ENCODE assay signal across 13 cellular contexts in genomic region chr3:110568246-110568645, GRCh38.
DNase-seq lines count a peak whose midpoint lies in the region; ATAC-seq, FAIRE-seq and TF ChIP-seq lines count a peak whose summit lies in the region.
"Had no signal": no experiment of that assay in that cellular context is flagged by ENCODE, and none has a peak within 500 bp of the region (broad histone marks: within the 10 kb centered on the region; RNA-seq: fewer than 3 reads in every experiment).

No MANE protein-coding gene starts in this region.

- no peak overlapping the region for H3K4me3 Mint-ChIP-seq in MCF 10A (ENCODE audit: unreplicated experiment)
- H3K4me3 Mint-ChIP-seq in activated CD8-positive, alpha-beta T cell treated with anti-CD3 and anti-CD28 coated beads, Interleukin-2, amount 10 ng/mL, durations not matched to agents 7 days and 5 days, result no peak overlapping the region
- H3K4me3 Mint-ChIP-seq: activated naive CD8-positive, alpha-beta T cell treated with anti-CD3 and anti-CD28 coated beads, Interleukin-2, amount 10 ng/mL, durations not matched to agents 7 days and 5 days; B cell; T-helper 1 cell treated with Interleukin-12 subunit alpha and Interleukin-12 subunit beta and Interleukin-4 antibody, amounts not matched to agents 30 μg/mL and 1 μg/mL, for 36 hours had no signal

- no peaks in the 10 kb centered on the region for H3K23me2 ChIP-seq in H1 (ENCODE audit: low read depth, low read length)

- no peak for FAIRE-seq in H1 (lab: Jason Lieb, UNC)

- H2BK12ac ChIP-seq in H1 (ENCODE audit: low read depth, low read length), result no peak overlapping the region

- no peak overlapping the region for H4K91ac ChIP-seq in H1 (replicated peaks; ENCODE audit: insufficient read length, low read length)

- H3K18ac ChIP-seq in H1 (ENCODE audit: extremely low read depth, low read length), result no peak overlapping the region

- no peak overlapping the region for H2BK20ac ChIP-seq in H1 (ENCODE audit: low read length)

- H3K27ac Mint-ChIP-seq in MCF 10A (ENCODE audit: low read depth, unreplicated experiment), result peak overlapping the region; percentile 39
- no peak overlapping the region for H3K27ac Mint-ChIP-seq in activated CD8-positive, alpha-beta T cell treated with anti-CD3 and anti-CD28 coated beads, Interleukin-2, amount 10 ng/mL, durations not matched to agents 7 days and 5 days
- H3K27ac Mint-ChIP-seq: activated naive CD8-positive, alpha-beta T cell treated with anti-CD3 and anti-CD28 coated beads, Interleukin-2, amount 10 ng/mL, durations not matched to agents 7 days and 5 days; B cell; T-helper 1 cell treated with Interleukin-12 subunit alpha and Interleukin-12 subunit beta and Interleukin-4 antibody, amounts not matched to agents 30 μg/mL and 1 μg/mL, for 36 hours had no signal

- ATAC-seq in HG03520 (IDR thresholded peaks at IDR 0.05; ENCODE audit: unreplicated experiment), result peak; percentile 71
- no peak for ATAC-seq in activated CD8-positive, alpha-beta T cell treated with anti-CD3 and anti-CD28 coated beads, Interleukin-2, amount 10 ng/mL, durations not matched to agents 7 days and 5 days
- ATAC-seq: stimulated activated naive CD8-positive, alpha-beta T cell treated with anti-CD3 and anti-CD28 coated beads, Interleukin-15, Interleukin-2, amounts not matched to agents 100 U/mL and 50 U/mL, for 24 hours had no signal

- no peaks in the 10 kb centered on the region for H4K20me1 ChIP-seq in H1 (replicated peaks in 1 of 2; ENCODE audit: control insufficient read depth in 1 of 2, insufficient read depth in 2 of 2, low read length in 2 of 2)

- no peak overlapping the region for H3K4ac ChIP-seq in H1 (replicated peaks; ENCODE audit: insufficient read length, low read depth, low read length)

- CTCF ChIA-PET in MCF 10A (lab: Yijun Ruan, JAX), result no interaction called here
- CTCF ChIA-PET in H1 (lab: Charles Lee; ENCODE audit: partially characterized antibody), result interaction anchor here (0.6 kb wide), 1 partner anchor 105 kb away, joined by 3 read pairs; no protein-coding TSS in a partner anchor
- CTCF ChIA-PET in activated CD8-positive, alpha-beta T cell treated with anti-CD3 and anti-CD28 coated beads, Interleukin-2, amount 10 ng/mL, durations not matched to agents 7 days and 5 days (lab: Charles Lee), result no interaction called here

- intact Hi-C loops in MCF 10A (cut with micrococcal nuclease), result no loop called here
- intact Hi-C loops in breast epithelium (cut with DNase I; ENCODE audit: low total_unique reads), result no loop called here

- no peaks in the 10 kb centered on the region for H3K27me3 ChIP-seq in breast epithelium
- no peaks in the 10 kb centered on the region for H3K27me3 ChIP-seq in H1 (replicated peaks in 1 of 4; ENCODE audit: control insufficient read depth in 3 of 4, extremely low read depth in 1 of 4, insufficient read depth in 3 of 4, low read length in 3 of 4)

- peaks cover 12% of the 10 kb centered on the region for H3K4me1 Mint-ChIP-seq in MCF 10A (ENCODE audit: insufficient read depth, unreplicated experiment)
- no peaks in the 10 kb centered on the region for H3K4me1 Mint-ChIP-seq in activated CD8-positive, alpha-beta T cell treated with anti-CD3 and anti-CD28 coated beads, Interleukin-2, amount 10 ng/mL, durations not matched to agents 7 days and 5 days (ENCODE audit: low read depth)
- H3K4me1 Mint-ChIP-seq: activated naive CD8-positive, alpha-beta T cell treated with anti-CD3 and anti-CD28 coated beads, Interleukin-2, amount 10 ng/mL, durations not matched to agents 7 days and 5 days; B cell had no signal

- TF ChIP-seq RAD21 in H1 (IDR thresholded peaks at IDR 0.05 in 1 of 2, conservative IDR thresholded peaks at IDR 0.05 in 1 of 2; ENCODE audit: low read depth in 2 of 2, low read length in 2 of 2), result no peak

- WGBS in H1 (ENCODE audit: extremely low coverage in 1 of 2, insufficient coverage in 1 of 2, insufficient read length in 1 of 2, insufficient replicate concordance in 2 of 2, low coverage in 1 of 2, low lambda C conversion rate in 2 of 2, missing lambda C conversion rate in 1 of 2), 2 experiments, result 80% methylated on average over 2 of the region's 2 CpGs; no CpG with 5 or more reads in 1 of the 2 experiments

- no peak overlapping the region for H2BK15ac ChIP-seq in H1 (ENCODE audit: low read length)

- no peaks in the 10 kb centered on the region for H3K36me3 Mint-ChIP-seq in MCF 10A (ENCODE audit: insufficient read depth, unreplicated experiment)
- no peaks in the 10 kb centered on the region for H3K36me3 Mint-ChIP-seq in activated CD8-positive, alpha-beta T cell treated with anti-CD3 and anti-CD28 coated beads, Interleukin-2, amount 10 ng/mL, durations not matched to agents 7 days and 5 days (ENCODE audit: low read depth)
- H3K36me3 Mint-ChIP-seq: activated naive CD8-positive, alpha-beta T cell treated with anti-CD3 and anti-CD28 coated beads, Interleukin-2, amount 10 ng/mL, durations not matched to agents 7 days and 5 days had no signal

- no peak overlapping the region for H2AK5ac ChIP-seq in H1 (ENCODE audit: low read depth, low read length)

- no peak overlapping the region for H3K27ac ChIP-seq in breast epithelium
- H3K27ac ChIP-seq in H1 (ENCODE audit: low read depth, low read length), result no peak overlapping the region

- DNase-seq in MCF 10A (ENCODE audit: unreplicated experiment) (peak; percentile 77), breast epithelium (ENCODE audit: low spot score in 2 of 2) (no peak), H1 (ENCODE audit: low read depth in 1 of 2, low spot score in 2 of 2) (no peak), NCI-H1930 (lab: John Stamatoyannopoulos, UW) (no peak), HUDEP-2 (lab: John Stamatoyannopoulos, UW; ENCODE audit: unreplicated experiment in 76 of 76) (no peak)
- no peak for DNase-seq in central memory CD4-positive, alpha-beta T cell
- no peak for DNase-seq in activated CD8-positive, alpha-beta T cell treated with anti-CD3 and anti-CD28 coated beads, Interleukin-2, amount 10 ng/mL, durations not matched to agents 7 days and 5 days
- DNase-seq: activated naive CD8-positive, alpha-beta T cell treated with anti-CD3 and anti-CD28 coated beads, Interleukin-2, amount 10 ng/mL, durations not matched to agents 7 days and 5 days; NCI-H1092; stimulated activated naive CD8-positive, alpha-beta T cell treated with anti-CD3 and anti-CD28 coated beads, Interleukin-15, Interleukin-2, amounts not matched to agents 100 U/mL and 50 U/mL, for 24 hours had no signal

- no peak overlapping the region for H3K9ac ChIP-seq in H1 (replicated peaks in 1 of 4; ENCODE audit: extremely low read depth in 1 of 4, low read depth in 3 of 4, low read length in 3 of 4)

- H3K79me2 ChIP-seq in H1 (ENCODE audit: control insufficient read depth in 1 of 2, insufficient read depth in 2 of 2, low read length in 2 of 2), result no peaks in the 10 kb centered on the region

- H3K79me1 ChIP-seq in H1 (ENCODE audit: low read depth, low read length), result no peaks in the 10 kb centered on the region

- H3K9me3 ChIP-seq in breast epithelium, result no peaks in the 10 kb centered on the region
- H3K9me3 ChIP-seq in H1 (ENCODE audit: insufficient read depth in 2 of 2, low read depth in 1 of 2, low read length in 1 of 2), result peaks cover 0 to 3% of the 10 kb centered on the region in 2 experiments; a peak in 2 of 4 replicates

- H2BK5ac ChIP-seq in H1 (ENCODE audit: low read depth, low read length), result no peak overlapping the region

- no peak overlapping the region for H3K14ac ChIP-seq in H1 (ENCODE audit: insufficient read length)

- POLR2A ChIA-PET in MCF 10A (lab: Yijun Ruan, JAX) (no interaction called here), H1 (lab: Charles Lee; ENCODE audit: partially characterized antibody) (no interaction called here)
- POLR2A ChIA-PET in activated CD8-positive, alpha-beta T cell treated with anti-CD3 and anti-CD28 coated beads, Interleukin-2, amount 10 ng/mL, durations not matched to agents 7 days and 5 days (lab: Charles Lee), result no interaction called here

- TF ChIP-seq POLR2A in breast epithelium (IDR thresholded peaks at IDR 0.05) (no peak), H1 (IDR thresholded peaks at IDR 0.05; ENCODE audit: control extremely low read depth in 1 of 2, low read depth in 2 of 2, low read length in 2 of 2) (no peak)

- H2AFZ ChIP-seq in H1 (ENCODE audit: low read length), result peak overlapping the region; percentile 64; the same call in 1 of the 2 replicates

- BruUV-seq in MCF 10A (replicated peaks; lab: Mats Ljungman, UMichigan), result no TSS peak

- no peaks in the 10 kb centered on the region for H3K27me3 Mint-ChIP-seq in MCF 10A (ENCODE audit: insufficient read depth, unreplicated experiment)
- no peaks in the 10 kb centered on the region for H3K27me3 Mint-ChIP-seq in activated CD8-positive, alpha-beta T cell treated with anti-CD3 and anti-CD28 coated beads, Interleukin-2, amount 10 ng/mL, durations not matched to agents 7 days and 5 days (ENCODE audit: low read depth)
- H3K27me3 Mint-ChIP-seq: B cell had no signal

- no peak overlapping the region for H2BK120ac ChIP-seq in H1 (replicated peaks; ENCODE audit: low read depth, low read length)

- no peak for TF ChIP-seq CTCF in MCF 10A (IDR thresholded peaks at IDR 0.05; ENCODE audit: unreplicated experiment)
- TF ChIP-seq CTCF in breast epithelium (IDR thresholded peaks at IDR 0.05), result no peak
- TF ChIP-seq CTCF in H1 (IDR thresholded peaks at IDR 0.05; ENCODE audit: control extremely low read depth in 1 of 3, insufficient read depth in 1 of 3, low read depth in 1 of 3, low read length in 3 of 3), result no peak

- H4K8ac ChIP-seq in H1 (ENCODE audit: extremely low read depth, insufficient read depth, low read length), result no peak overlapping the region

- no peak overlapping the region for H3K23ac ChIP-seq in H1 (ENCODE audit: insufficient read length)

- H3K4me3 ChIP-seq in breast epithelium, result no peak overlapping the region
- H3K4me3 ChIP-seq in H1 (ENCODE audit: extremely low read depth in 1 of 4, insufficient read depth in 2 of 4, low read depth in 3 of 4, low read length in 4 of 4), result no peak overlapping the region

- no peak for TF ChIP-seq EP300 in H1 (IDR thresholded peaks at IDR 0.05; ENCODE audit: borderline replicate concordance in 1 of 2, low read depth in 2 of 2, low read length in 2 of 2)

- no peak overlapping the region for H4K5ac ChIP-seq in H1 (ENCODE audit: insufficient read length, low read depth, low read length)

- H3K56ac ChIP-seq in H1 (replicated peaks; ENCODE audit: insufficient read length, low read depth, low read length), result no peak overlapping the region

- no peak overlapping the region for H3K4me2 ChIP-seq in H1 (ENCODE audit: insufficient read depth in 1 of 2, low read depth in 2 of 2, low read length in 2 of 2)

- H3K9me3 Mint-ChIP-seq in MCF 10A (ENCODE audit: unreplicated experiment), result no peaks in the 10 kb centered on the region
- H3K9me3 Mint-ChIP-seq in activated CD8-positive, alpha-beta T cell treated with anti-CD3 and anti-CD28 coated beads, Interleukin-2, amount 10 ng/mL, durations not matched to agents 7 days and 5 days (ENCODE audit: insufficient read depth), result no peaks in the 10 kb centered on the region
- H3K9me3 Mint-ChIP-seq: activated naive CD8-positive, alpha-beta T cell treated with anti-CD3 and anti-CD28 coated beads, Interleukin-2, amount 10 ng/mL, durations not matched to agents 7 days and 5 days; T-helper 1 cell treated with Interleukin-12 subunit alpha and Interleukin-12 subunit beta and Interleukin-4 antibody, amounts not matched to agents 30 μg/mL and 1 μg/mL, for 36 hours had no signal

- no peaks in the 10 kb centered on the region for H3K4me1 ChIP-seq in breast epithelium
- H3K4me1 ChIP-seq in H1 (replicated peaks in 1 of 4; ENCODE audit: control insufficient read depth in 3 of 4, insufficient read depth in 4 of 4, low read length in 3 of 4), result no peaks in the 10 kb centered on the region

- H3K36me3 ChIP-seq in breast epithelium (no peaks in the 10 kb centered on the region), H1 (ENCODE audit: control insufficient read depth in 2 of 4, insufficient read depth in 4 of 4, low read length in 3 of 4) (peaks cover 0 to 2% (median 0%) of the 10 kb centered on the region in 4 experiments; a peak in 1 of 8 replicates)
